20 cellular contexts compared by ENCODE assay signal in genomic region chr17:32944248-32945020, GRCh38. TPM values are rescaled to one million over a fixed set of nuclear protein-coding genes. Genes with fewer than 3 reads are reported as not detected.
DNase-seq lines count a peak whose midpoint lies in the region; ATAC-seq and TF ChIP-seq lines count a peak whose summit lies in the region.
"Had no signal": no experiment of that assay in that cellular context is flagged by ENCODE, and none has a peak within 500 bp of the region (broad histone marks: within the 10 kb centered on the region; RNA-seq: fewer than 3 reads in every experiment).

No MANE protein-coding gene starts in this region.

- no peaks in the 10 kb centered on the region for H3K36me3 ChIP-seq in PC-3 (ENCODE audit: low read depth, low read length)
- peaks cover 0 to 8% of the 10 kb centered on the region in 2 donors for H3K36me3 ChIP-seq in left lung
- no peaks in the 10 kb centered on the region for H3K36me3 ChIP-seq in smooth muscle cell (ENCODE audit: low read depth)
- H3K36me3 ChIP-seq: BE2C, MG63 had no signal

- TF ChIP-seq CTCF in GM12873 (IDR thresholded peaks at IDR 0.05; ENCODE audit: insufficient read depth, low read depth, low read length, missing control alignments) (peak; percentile 12), PC-3 (conservative IDR thresholded peaks at IDR 0.05; ENCODE audit: low read depth, low read length) (no peak), left lung (IDR thresholded peaks at IDR 0.05) (no peak), smooth muscle cell (IDR thresholded peaks at IDR 0.05; ENCODE audit: borderline replicate concordance, insufficient read depth, poor library complexity, severe bottlenecking) (no peak), GM13977 (IDR thresholded peaks at IDR 0.05; ENCODE audit: extremely low read depth, insufficient read depth, missing control alignments) (no peak)

- DNase-seq in PC-3 = peak; percentile 79
- no peak for DNase-seq in left lung
- DNase-seq in smooth muscle cell (lab: John Stamatoyannopoulos, UW; ENCODE audit: unreplicated experiment) = no peak
- DNase-seq in GM13977 (ENCODE audit: low spot score) = no peak
- no peak for DNase-seq in globus pallidus (ENCODE audit: low spot score)
- DNase-seq in activated gamma-delta T cell treated with Interleukin-2 at 50 U/mL for 16 hours = no peak
- DNase-seq: activated CD4-positive, alpha-beta T cell treated with anti-CD3 and anti-CD28 coated beads for 36 hours; activated naive CD8-positive, alpha-beta T cell treated with anti-CD3 and anti-CD28 coated beads for 36 hours; BE2C; heart left ventricle; left ventricle myocardium inferior; MG63; NCI-H146; NCI-H524; occipital lobe; stimulated activated naive CD4-positive, alpha-beta T cell had no signal

- CTCF ChIA-PET in PC-3 (lab: Charles Lee) = no interaction called here

- H3K9me2 ChIP-seq in PC-3 (replicated peaks; ENCODE audit: low read length) = no peaks in the 10 kb centered on the region

- H3K27me3 ChIP-seq in PC-3 (ENCODE audit: low read length) = no peaks in the 10 kb centered on the region
- no peaks in the 10 kb centered on the region for H3K27me3 ChIP-seq in left lung
- H3K27me3 ChIP-seq in smooth muscle cell (ENCODE audit: low read depth) = no peaks in the 10 kb centered on the region
- H3K27me3 ChIP-seq: BE2C, MG63 had no signal

- no peak overlapping the region for H3K4me3 ChIP-seq in PC-3 (ENCODE audit: low read length)
- no peak overlapping the region for H3K4me3 ChIP-seq in left lung
- H3K4me3 ChIP-seq in smooth muscle cell = no peak overlapping the region
- H3K4me3 ChIP-seq: coronary artery, heart left ventricle, left ventricle myocardium inferior, MG63 had no signal

- H3K27ac ChIP-seq in PC-3 (ENCODE audit: low read length) (peak overlapping the region; percentile 38), left lung (peak overlapping the region; percentile 53 to 54), smooth muscle cell (ENCODE audit: low read depth) (peak overlapping the region; percentile 71)
- H3K27ac ChIP-seq: heart left ventricle, left ventricle myocardium inferior, RWPE1 had no signal

- H3K9ac ChIP-seq in PC-3 (ENCODE audit: low read length) = no peak overlapping the region
- H3K9ac ChIP-seq in smooth muscle cell (ENCODE audit: low read depth) = no peak overlapping the region

- ATAC-seq in PC-3 (peak; percentile 31; the same call in 1 of the 2 replicates), left lung (peak; percentile 3)
- ATAC-seq: activated CD4-positive, alpha-beta T cell treated with anti-CD3 and anti-CD28 coated beads for 36 hours; activated T-helper 17 cell treated with anti-CD3 and anti-CD28 coated beads, Interleukin-2, amount 50 U/mL, for 72 hours had no signal

- H3K4me2 ChIP-seq in PC-3 (ENCODE audit: low read length) (peak overlapping the region; percentile 37; the same call in 1 of the 2 replicates), smooth muscle cell (peak overlapping the region; percentile 69)

- H4K20me1 ChIP-seq in PC-3 (ENCODE audit: low read length) (no peaks in the 10 kb centered on the region), smooth muscle cell (ENCODE audit: low read depth) (no peaks in the 10 kb centered on the region)

- peaks cover 16% of the 10 kb centered on the region for H3K4me1 ChIP-seq in PC-3 (ENCODE audit: insufficient read depth, low read length)
- peaks cover 0 to 14% of the 10 kb centered on the region in 2 donors for H3K4me1 ChIP-seq in left lung
- peaks cover 12% of the 10 kb centered on the region for H3K4me1 ChIP-seq in smooth muscle cell (ENCODE audit: low read depth)
- H3K4me1 ChIP-seq: BE2C, left ventricle myocardium inferior had no signal

- 65% methylated on average over 4 of the region's 4 CpGs for WGBS in smooth muscle cell (ENCODE audit: low lambda C conversion rate)

- no peak overlapping the region for H2AFZ ChIP-seq in PC-3 (ENCODE audit: low read length)
- no peak overlapping the region for H2AFZ ChIP-seq in smooth muscle cell (ENCODE audit: low read depth)

- H3F3A ChIP-seq in PC-3 (ENCODE audit: low read length, unreplicated experiment) (no peaks in the 10 kb centered on the region), smooth muscle cell (ENCODE audit: low read depth) (peaks cover 7% of the 10 kb centered on the region)

- H3K9me3 ChIP-seq in PC-3 (ENCODE audit: low read length) (no peaks in the 10 kb centered on the region), left lung (no peaks in the 10 kb centered on the region), smooth muscle cell (replicated peaks; ENCODE audit: low read depth) (no peaks in the 10 kb centered on the region)
- H3K9me3 ChIP-seq: BE2C, MG63 had no signal

- in situ Hi-C loops in GM13977 (cut with MboI; ENCODE audit: low pct_unique_long_range_greater_than_20kb, low sequenced_read_pairs, unreplicated experiment) = loop anchor here (25.0 kb wide), 1 partner anchor 482 kb away; no protein-coding TSS in a partner anchor

- POLR2A ChIA-PET in PC-3 (lab: Charles Lee; ENCODE audit: unreplicated experiment) = no interaction called here

- no peaks in the 10 kb centered on the region for H3K79me2 ChIP-seq in PC-3 (ENCODE audit: low read length)
- no peaks in the 10 kb centered on the region for H3K79me2 ChIP-seq in smooth muscle cell (ENCODE audit: low read depth)

- intact Hi-C loops in PC-3 (cut with micrococcal nuclease) = no loop called here
- intact Hi-C loops in left lung (cut with DNase I) = no loop called here

- no TSS peak for BruUV-seq in PC-3 (replicated peaks; lab: Mats Ljungman, UMichigan)

RNA-seq across cellular contexts. Expression of gene TMEM98, which starts 16.5 kb away (rescaled TPM):
- total RNA-seq in PC-3 (2014; rRNA removed) (59.0 and 59.4 TPM in 2 replicates), left lung (100 to 1,000 TPM in 1 of 2 donors, 10 to 100 TPM in 1; 57.1 to 142 TPM), smooth muscle cell (157 and 190 TPM in 2 replicates)
- 215 and 222 TPM in 2 replicates for polyA plus RNA-seq in smooth muscle cell
- total RNA-seq: activated naive CD8-positive, alpha-beta T cell treated with anti-CD3 and anti-CD28 coated beads for 36 hours had no signal

RNA-seq across cellular contexts. Expression of gene SPACA3, which starts 47.2 kb away (rescaled TPM):
- not detected in 2 replicates for total RNA-seq in PC-3 (2014; rRNA removed)
- total RNA-seq in left lung = not detected
- total RNA-seq in smooth muscle cell = not detected in 2 replicates
- not detected in 2 replicates for polyA plus RNA-seq in smooth muscle cell
- total RNA-seq: activated CD4-positive, alpha-beta T cell treated with anti-CD3 and anti-CD28 coated beads for 36 hours; activated naive CD8-positive, alpha-beta T cell treated with anti-CD3 and anti-CD28 coated beads for 36 hours; heart left ventricle; left ventricle myocardium inferior; occipital lobe had no signal
- polyA plus RNA-seq: heart left ventricle had no signal
